In genomic region chr7:155458317-155459132, GRCh38 we compare ENCODE assay signal across 9 cellular contexts. TPM values are rescaled to one million over a fixed set of nuclear protein-coding genes. Genes with fewer than 3 reads are reported as not detected.
A peak's percentile ranks its signal among the peaks of the same experiment; 100 is the strongest.
DNase-seq lines count a peak whose midpoint lies in the region.
"Had no signal": no experiment of that assay in that cellular context is flagged by ENCODE, and none has a peak within 500 bp of the region (broad histone marks: within the 10 kb centered on the region; RNA-seq: fewer than 3 reads in every experiment).

No MANE protein-coding gene starts in this region.

- H3K4me1 ChIP-seq in GM23248 (ENCODE audit: insufficient read depth): no peaks in the 10 kb centered on the region

- no peaks in the 10 kb centered on the region for H4K20me1 ChIP-seq in GM23248 (ENCODE audit: insufficient read depth)

- peak overlapping the region; percentile 25 for H3K4me2 ChIP-seq in GM23248 (ENCODE audit: unreplicated experiment)

- no peaks in the 10 kb centered on the region for H3K79me2 ChIP-seq in GM23248 (ENCODE audit: insufficient read depth)

- H3K9me3 ChIP-seq in GM23248 (ENCODE audit: low read depth) (no peaks in the 10 kb centered on the region), SK-N-MC (ENCODE audit: low read depth, low read length) (no peaks in the 10 kb centered on the region), iPS-18c (ENCODE audit: control insufficient read depth, insufficient read depth, low read length) (peaks cover 3% of the 10 kb centered on the region)

- H3K4me3 ChIP-seq in GM23248 (peak overlapping the region; percentile 41; the same call in 1 of the 2 replicates), SK-N-MC (peak overlapping the region; percentile 90), iPS-18c (ENCODE audit: insufficient read depth, low read depth, low read length) (0 out of 2 replicates have a peak overlapping the region, but pooled peaks have one; percentile 3), skeletal muscle cell (ENCODE audit: low read depth, low read length) (peak overlapping the region; percentile 27)

- no peaks in the 10 kb centered on the region for H3F3A ChIP-seq in GM23248 (ENCODE audit: insufficient read depth)

- no peaks in the 10 kb centered on the region for H3K9me2 ChIP-seq in GM23248 (ENCODE audit: insufficient read depth)

- H3K36me3 ChIP-seq in GM23248 (ENCODE audit: low read depth) (no peaks in the 10 kb centered on the region), SK-N-MC (ENCODE audit: insufficient read depth, low read length) (no peaks in the 10 kb centered on the region)

- 2 to 5% methylated on average over 73 to 74 of the region's 113 CpGs for WGBS in GM23248 (ENCODE audit: low coverage in 1 of 2, low lambda C conversion rate in 2 of 2, missing lambda C conversion rate in 2 of 2), 2 experiments

- H3K9ac ChIP-seq in GM23248 (no peak overlapping the region), SK-N-MC (ENCODE audit: insufficient read length) (peak overlapping the region; percentile 79)

- H2AFZ ChIP-seq in GM23248: peak overlapping the region; percentile 37; the same call in 1 of the 2 replicates

- H3K27me3 ChIP-seq in GM23248 (replicated peaks; ENCODE audit: insufficient read depth): peaks cover 87% of the 10 kb centered on the region

- DNase-seq in GM23248 (peak; percentile 21), SK-N-MC (ENCODE audit: low read depth, low spot score) (no peak), skeletal muscle cell (ENCODE audit: low read depth) (no peak), NK-92 (lab: John Stamatoyannopoulos, UW; ENCODE audit: unreplicated experiment) (no peak)
- no peak for DNase-seq in stimulated activated CD4-positive, alpha-beta T cell treated with anti-CD3 and anti-CD28 coated beads, Interleukin-2, amount 100 ng/mL, for 48 hours
- no peak for DNase-seq in stimulated activated CD8-positive, alpha-beta memory T cell treated with anti-CD3 and anti-CD28 coated beads, Interleukin-4, amount 100 ng/mL, for 48 hours
- DNase-seq: stimulated activated naive CD4-positive, alpha-beta T cell had no signal

- H3K27ac ChIP-seq in GM23248 (no peak overlapping the region), SK-N-MC (no peak overlapping the region)

- in situ Hi-C loops in GM23248 (cut with MboI): no loop called here

RNA-seq across cellular contexts. Expression of gene EN2, which starts 0.6 kb away (rescaled TPM):
- not detected in 2 replicates for total RNA-seq in GM23248 (2014; rRNA removed; shearing (Covaris generic))
- not detected in 2 replicates for polyA plus RNA-seq in GM23248 (2016; fragmentation: Nextera tagmentation; extraction: Ambion mirVana)
- total RNA-seq: OCI-LY7 had no signal

Comparison
In these comparisons a context has a peak if more than half of its experiments do, and no peak if none do; other contexts are left out.
1. H3K4me3 ChIP-seq: peak in every context shown above with its lines; median percentile 90 in SK-N-MC; 41 in GM23248; 27 in skeletal muscle cell; 3 in iPS-18c.